In the genomic region with DNA sequence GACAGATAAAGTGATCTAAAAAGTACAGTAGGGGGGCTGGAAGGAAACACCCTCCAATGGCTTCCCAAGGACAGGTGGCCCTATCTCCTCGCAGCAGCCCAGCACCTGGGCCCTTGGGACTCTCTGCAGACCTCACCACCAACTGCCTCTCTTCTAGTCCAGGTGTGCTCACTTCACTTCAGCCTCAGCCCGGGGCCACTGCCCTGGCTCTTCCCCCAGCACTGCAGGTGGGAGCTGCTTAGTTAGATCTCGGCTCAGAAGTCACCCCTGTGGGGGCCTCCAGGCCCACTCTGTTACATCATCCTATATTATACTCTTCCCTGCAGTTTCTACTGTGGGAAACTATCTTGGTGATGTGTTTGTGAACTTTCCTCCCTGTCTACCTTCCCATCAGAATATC, we compare ENCODE assay signal across 9 cellular contexts. TPM values are rescaled to one million over a fixed set of nuclear protein-coding genes. Genes with fewer than 3 reads are reported as not detected.
DNase-seq lines count a peak whose midpoint lies in the region; ATAC-seq and TF ChIP-seq lines count a peak whose summit lies in the region.
"Had no signal": no experiment of that assay in that cellular context is flagged by ENCODE, and none has a peak within 500 bp of the region (broad histone marks: within the 10 kb centered on the region; RNA-seq: fewer than 3 reads in every experiment).

No MANE protein-coding gene starts in this region.

- H3K27ac Mint-ChIP-seq in Caco-2 (ENCODE audit: unreplicated experiment) (peak overlapping the region; percentile 67), glutamatergic neuron (ENCODE audit: unreplicated experiment) (no peak overlapping the region)

- H3K4me3 ChIP-seq in Caco-2 (ENCODE audit: low read depth, low read length): no peak overlapping the region
- peak overlapping the region in 2 of 4 donors; percentile 57 to 83 for H3K4me3 ChIP-seq in Peyer's patch

- POLR2A ChIA-PET in Caco-2 (lab: Charles Lee): no interaction called here

- DNase-seq in Caco-2 (no peak), Peyer's patch (peak in 1 of 3 donors; percentile 31), glutamatergic neuron (peak; percentile 10), posterior vena cava (ENCODE audit: low spot score) (peak; percentile 51)
- no peak for DNase-seq in stimulated activated CD4-positive, alpha-beta T cell treated with anti-CD3 and anti-CD28 coated beads, Interleukin-2, amount 100 ng/mL, for 24 hours

- H3K27ac ChIP-seq in Peyer's patch: peak overlapping the region in 3 of 4 donors; percentile 52 to 88 (median 61)

- H3K9me3 ChIP-seq in Caco-2 (no peaks in the 10 kb centered on the region), Peyer's patch (no peaks in the 10 kb centered on the region)

- BruUV-seq in Caco-2 (replicated peaks; lab: Mats Ljungman, UMichigan): no TSS peak

- CTCF ChIA-PET in Caco-2 (lab: Charles Lee): no interaction called here

- no peak for TF ChIP-seq POLR2A in Peyer's patch (IDR thresholded peaks at IDR 0.05)

- TF ChIP-seq CTCF in Caco-2 (IDR thresholded peaks at IDR 0.05; ENCODE audit: insufficient read depth in 1 of 2, low read depth in 1 of 2, low read length in 1 of 2, severe bottlenecking in 1 of 2, unreplicated experiment in 1 of 2): no peak
- no peak for TF ChIP-seq CTCF in Peyer's patch (IDR thresholded peaks at IDR 0.05)
- no peak for TF ChIP-seq CTCF in glutamatergic neuron (IDR thresholded peaks at IDR 0.05; ENCODE audit: partially characterized antibody, unreplicated experiment)

- H3K4me1 ChIP-seq in Caco-2 (peaks cover 4% of the 10 kb centered on the region; the same call in 1 of the 2 replicates), Peyer's patch (peaks cover 0 to 20% (median 4%) of the 10 kb centered on the region in 4 donors)

- no peaks in the 10 kb centered on the region for H3K27me3 ChIP-seq in Caco-2 (replicated peaks; ENCODE audit: control insufficient read depth, insufficient read depth, low read length)
- H3K27me3 ChIP-seq in Peyer's patch: peaks cover 0 to 4% of the 10 kb centered on the region in 2 donors

- intact Hi-C loops in Caco-2 (cut with micrococcal nuclease; ENCODE audit: unreplicated experiment): loop anchor here (2.0 kb wide), 1 partner anchor 88 kb away; no protein-coding TSS in a partner anchor
- intact Hi-C loops in posterior vena cava (cut with DNase I): loop anchor here (10.0 kb wide), 1 partner anchor 90 kb away; no protein-coding TSS in a partner anchor

- H3K36me3 ChIP-seq in Caco-2 (ENCODE audit: control insufficient read depth, insufficient read depth, low read length): no peaks in the 10 kb centered on the region
- peaks cover 0 to 15% (median 0%) of the 10 kb centered on the region in 3 donors for H3K36me3 ChIP-seq in Peyer's patch

- H3K27me3 Mint-ChIP-seq in Caco-2 (ENCODE audit: insufficient read depth, unreplicated experiment) (peaks cover 14% of the 10 kb centered on the region), glutamatergic neuron (ENCODE audit: unreplicated experiment) (peaks cover 9% of the 10 kb centered on the region)

- no peaks in the 10 kb centered on the region for H3K9me3 Mint-ChIP-seq in Caco-2 (ENCODE audit: unreplicated experiment)
- H3K9me3 Mint-ChIP-seq in glutamatergic neuron (ENCODE audit: unreplicated experiment): peaks cover 5% of the 10 kb centered on the region

- H3K36me3 Mint-ChIP-seq in Caco-2 (ENCODE audit: insufficient read depth, unreplicated experiment) (peaks cover 9% of the 10 kb centered on the region), glutamatergic neuron (ENCODE audit: unreplicated experiment) (peaks cover 11% of the 10 kb centered on the region)

- H3K4me3 Mint-ChIP-seq in Caco-2 (ENCODE audit: unreplicated experiment): peak overlapping the region; percentile 80
- peak overlapping the region; percentile 35 for H3K4me3 Mint-ChIP-seq in glutamatergic neuron (ENCODE audit: unreplicated experiment)

- no peak for ATAC-seq in HG02840 (IDR thresholded peaks at IDR 0.05; ENCODE audit: low FRiP score, unreplicated experiment)
- no peak for ATAC-seq in GM21447 (IDR thresholded peaks at IDR 0.05; ENCODE audit: unreplicated experiment)
- ATAC-seq in GM18520 (IDR thresholded peaks at IDR 0.05; ENCODE audit: unreplicated experiment): no peak

- peaks cover 7% of the 10 kb centered on the region for H3K4me1 Mint-ChIP-seq in Caco-2 (ENCODE audit: low read depth, unreplicated experiment)
- peaks cover 9% of the 10 kb centered on the region for H3K4me1 Mint-ChIP-seq in glutamatergic neuron (ENCODE audit: low read depth, unreplicated experiment)

RNA-seq across cellular contexts. Expression of gene KLF15, which starts 2.0 kb away (rescaled TPM):
- 2.7 and 3.9 TPM in 2 replicates for total RNA-seq in Caco-2 (2022)
- 10 to 100 TPM in 1 of 4 donors, 1 to 10 TPM in 3; 3.3 to 10.9 (median 9.4) TPM for total RNA-seq in Peyer's patch
- total RNA-seq in glutamatergic neuron (ENCODE audit: unreplicated experiment): 0.74 TPM
- total RNA-seq in posterior vena cava: 10 to 100 TPM; 10.6 to 15.5 TPM

RNA-seq across cellular contexts. Expression of gene CFAP100, which starts 39.5 kb away (rescaled TPM):
- not detected in 2 replicates for total RNA-seq in Caco-2 (2022)
- total RNA-seq in Peyer's patch: not detected
- not detected for total RNA-seq in glutamatergic neuron (ENCODE audit: unreplicated experiment)
- not detected for total RNA-seq in posterior vena cava
- total RNA-seq: LHCN-M2 had no signal

Comparison
In these comparisons a context has a peak if more than half of its experiments do, and no peak if none do; other contexts are left out.
1. DNase-seq: peak in glutamatergic neuron (single experiment) and posterior vena cava (single experiment); none in Caco-2 (0 of 2) and stimulated activated CD4-positive, alpha-beta T cell treated with anti-CD3 and anti-CD28 coated beads, Interleukin-2, amount 100 ng/mL, for 24 hours (0 of 2).